In genomic region chr5:52725065-52725746, GRCh38 we compare ENCODE assay signal across 8 cellular contexts.
DNase-seq lines count a peak whose midpoint lies in the region; ATAC-seq and TF ChIP-seq lines count a peak whose summit lies in the region.

No MANE protein-coding gene starts in this region.

- DNase-seq in heart left ventricle, result no peak
- DNase-seq in right atrium auricular region (ENCODE audit: low spot score), result no peak
- DNase-seq in activated CD4-positive, alpha-beta T cell treated with anti-CD3 and anti-CD28 coated beads for 4 hours, result peak; percentile 58 to 65
- DNase-seq in foreskin keratinocyte, result peak; percentile 95 to 98
- DNase-seq in stimulated activated naive CD4-positive, alpha-beta T cell treated with Interleukin-2 at 50 U/mL for 16 hours (lab: John Stamatoyannopoulos, UW), result peak; percentile 19
- no peak for DNase-seq in omental fat pad (ENCODE audit: low spot score)
- no peak for DNase-seq in HUDEP-2 (lab: John Stamatoyannopoulos, UW; ENCODE audit: unreplicated experiment in 76 of 76)

- WGBS in heart left ventricle, 4 donors, result 34 to 42% (median 38%) methylated on average over 6 of the region's 6 CpGs

- TF ChIP-seq CTCF in heart left ventricle (IDR thresholded peaks at IDR 0.05) (no peak), right atrium auricular region (IDR thresholded peaks at IDR 0.05) (no peak), foreskin keratinocyte (conservative IDR thresholded peaks at IDR 0.05) (no peak), omental fat pad (IDR thresholded peaks at IDR 0.05) (no peak)

- H3K27me3 ChIP-seq in heart left ventricle (no peaks in the 10 kb centered on the region), right atrium auricular region (no peaks in the 10 kb centered on the region), foreskin keratinocyte (no peaks in the 10 kb centered on the region)

- H3K9me3 ChIP-seq in heart left ventricle (no peaks in the 10 kb centered on the region), right atrium auricular region (no peaks in the 10 kb centered on the region)

- H3K4me3 ChIP-seq in heart left ventricle, result no peak overlapping the region
- H3K4me3 ChIP-seq in right atrium auricular region, result no peak overlapping the region

- H3K4me1 ChIP-seq in heart left ventricle, result peaks cover 0 to 43% (median 23%) of the 10 kb centered on the region in 12 donors
- H3K4me1 ChIP-seq in right atrium auricular region, result peaks cover 0 to 29% of the 10 kb centered on the region in 2 donors
- H3K4me1 ChIP-seq in foreskin keratinocyte, result peaks cover 34% of the 10 kb centered on the region

- intact Hi-C loops in heart left ventricle (cut with DNase I), result loop anchor here in 3 of 10 donors (5.0 kb wide), 3 partner anchors 33 to 52 kb away; no protein-coding TSS in a partner anchor

- ATAC-seq in heart left ventricle, result peak in 2 of 4 donors; percentile 33 to 74
- ATAC-seq in HG03571 (IDR thresholded peaks at IDR 0.05; ENCODE audit: unreplicated experiment), result peak; percentile 59
- peak; percentile 91 for ATAC-seq in foreskin keratinocyte
- ATAC-seq in omental fat pad (ENCODE audit: low FRiP score), result no peak

- H3K36me3 ChIP-seq in heart left ventricle, result no peaks in the 10 kb centered on the region
- no peaks in the 10 kb centered on the region for H3K36me3 ChIP-seq in right atrium auricular region

- TF ChIP-seq POLR2A in heart left ventricle (IDR thresholded peaks at IDR 0.05), result no peak

- H3K27ac ChIP-seq in heart left ventricle (peak overlapping the region in 11 of 12 donors; percentile 14 to 76 (median 58)), right atrium auricular region (no peak overlapping the region), foreskin keratinocyte (peak overlapping the region; percentile 84)

Comparison
In these comparisons a context has a peak if more than half of its experiments do, and no peak if none do; other contexts are left out.
1. H3K27ac ChIP-seq: peak in heart left ventricle (11 of 12) and foreskin keratinocyte (single experiment); none in right atrium auricular region (0 of 2).
2. DNase-seq: peak in activated CD4-positive, alpha-beta T cell treated with anti-CD3 and anti-CD28 coated beads for 4 hours (2 of 2), foreskin keratinocyte (2 of 2) and stimulated activated naive CD4-positive, alpha-beta T cell treated with Interleukin-2 at 50 U/mL for 16 hours (single experiment); none in heart left ventricle (0 of 5), right atrium auricular region (single experiment), omental fat pad (single experiment) and HUDEP-2 (0 of 76).